In genomic region chr14:74262076-74262475, GRCh38 we compare ENCODE assay signal across 32 cellular contexts. TPM values are rescaled to one million over a fixed set of nuclear protein-coding genes. Genes with fewer than 3 reads are reported as not detected.
"Had no signal": no experiment of that assay in that cellular context is flagged by ENCODE, and none has a peak within 500 bp of the region (broad histone marks: within the 10 kb centered on the region; RNA-seq: fewer than 3 reads in every experiment).

No MANE protein-coding gene starts in this region.

- H3K27ac ChIP-seq: ascending aorta had no signal

- DNase-seq: activated B cell treated with CpG ODN at 0.5 μM for 24 hours; activated CD4-positive, alpha-beta memory T cell treated with anti-CD3 and anti-CD28 coated beads, Interleukin-2, amount 10 ng/mL, durations not matched to agents 7 days and 5 days; activated CD4-positive, alpha-beta T cell treated with anti-CD3 and anti-CD28 coated beads for 1 hour; activated CD4-positive, alpha-beta T cell treated with anti-CD3 and anti-CD28 coated beads for 36 hours; activated CD4-positive, alpha-beta T cell treated with anti-CD3 and anti-CD28 coated beads for 48 hours; activated CD4-positive, alpha-beta T cell treated with anti-CD3 and anti-CD28 coated beads, Interleukin-2, amount 10 ng/mL, durations not matched to agents 7 days and 5 days; activated CD4-positive, alpha-beta T cell treated with anti-CD3 and anti-CD28 coated beads, Interleukin-2, amount 50 U/mL, for 48 hours; activated CD8-positive, alpha-beta memory T cell treated with anti-CD3 and anti-CD28 coated beads for 24 hours; activated CD8-positive, alpha-beta memory T cell treated with anti-CD3 and anti-CD28 coated beads, Interleukin-2, amount 10 ng/mL, durations not matched to agents 7 days and 5 days; activated CD8-positive, alpha-beta memory T cell treated with anti-CD3 and anti-CD28 coated beads, Interleukin-2, amount 50 U/mL, for 48 hours; activated CD8-positive, alpha-beta T cell treated with anti-CD3 and anti-CD28 coated beads, Interleukin-2, amount 10 ng/mL, durations not matched to agents 7 days and 5 days; activated effector memory CD4-positive, alpha-beta T cell treated with Interleukin-2 at 50 U/mL for 16 hours; activated gamma-delta T cell; activated naive CD4-positive, alpha-beta T cell treated with anti-CD3 and anti-CD28 coated beads, Interleukin-2, amount 10 ng/mL, durations not matched to agents 7 days and 5 days; activated naive CD4-positive, alpha-beta T cell treated with Interleukin-2 at 50 U/mL for 16 hours; activated naive CD8-positive, alpha-beta T cell treated with anti-CD3 and anti-CD28 coated beads, Interleukin-2, amount 10 ng/mL, durations not matched to agents 7 days and 5 days; activated naive CD8-positive, alpha-beta T cell treated with anti-CD3 and anti-CD28 coated beads, Interleukin-2, amount 50 U/mL, for 24 hours; activated T-cell treated with anti-CD3 and anti-CD28 coated beads, Interleukin-2, amount 50 U/mL, for 24 hours; activated T-cell treated with anti-CD3 and anti-CD28 coated beads, Interleukin-2, amount 50 U/mL, for 48 hours; amygdala; anterior cingulate cortex; central memory CD4-positive, alpha-beta T cell; SW 1271; T-helper 1 cell; T-helper 2 cell; T-helper 9 cell had no signal

- FAIRE-seq: TTC549 had no signal

- H3K9me3 ChIP-seq: ascending aorta had no signal

- H3K4me3 ChIP-seq: ascending aorta had no signal

- H3K36me3 ChIP-seq: ascending aorta had no signal

RNA-seq across cellular contexts. Expression of gene VSX2, which starts 22.8 kb away (rescaled TPM):
- total RNA-seq: activated B cell treated with CpG ODN at 0.5 μM for 24 hours; activated CD4-positive, alpha-beta memory T cell treated with anti-CD3 and anti-CD28 coated beads, Interleukin-2, amount 10 ng/mL, durations not matched to agents 7 days and 5 days; activated CD4-positive, alpha-beta T cell treated with anti-CD3 and anti-CD28 coated beads for 36 hours; activated CD4-positive, alpha-beta T cell treated with anti-CD3 and anti-CD28 coated beads, Interleukin-2, amount 10 ng/mL, durations not matched to agents 7 days and 5 days; activated CD8-positive, alpha-beta memory T cell treated with anti-CD3 and anti-CD28 coated beads, Interleukin-2, amount 10 ng/mL, durations not matched to agents 7 days and 5 days; activated CD8-positive, alpha-beta T cell treated with anti-CD3 and anti-CD28 coated beads, Interleukin-2, amount 10 ng/mL, durations not matched to agents 7 days and 5 days; activated naive CD8-positive, alpha-beta T cell treated with anti-CD3 and anti-CD28 coated beads, Interleukin-2, amount 10 ng/mL, durations not matched to agents 7 days and 5 days; activated T-helper 2 cell treated with anti-CD3 and anti-CD28 coated beads, Interferon-gamma antibody, Interleukin-2, Interleukin-4, amounts not matched to agents 10 μg/mL and 5 μg/mL and 100 μg/mL, durations not matched to agents 14 hours and 24 hours and 36 hours; ascending aorta; cardiac septum; cerebellum had no signal
- polyA plus RNA-seq: adipose tissue had no signal
